Comparison of ENCODE assay signal across 11 cellular contexts in the genomic region with DNA sequence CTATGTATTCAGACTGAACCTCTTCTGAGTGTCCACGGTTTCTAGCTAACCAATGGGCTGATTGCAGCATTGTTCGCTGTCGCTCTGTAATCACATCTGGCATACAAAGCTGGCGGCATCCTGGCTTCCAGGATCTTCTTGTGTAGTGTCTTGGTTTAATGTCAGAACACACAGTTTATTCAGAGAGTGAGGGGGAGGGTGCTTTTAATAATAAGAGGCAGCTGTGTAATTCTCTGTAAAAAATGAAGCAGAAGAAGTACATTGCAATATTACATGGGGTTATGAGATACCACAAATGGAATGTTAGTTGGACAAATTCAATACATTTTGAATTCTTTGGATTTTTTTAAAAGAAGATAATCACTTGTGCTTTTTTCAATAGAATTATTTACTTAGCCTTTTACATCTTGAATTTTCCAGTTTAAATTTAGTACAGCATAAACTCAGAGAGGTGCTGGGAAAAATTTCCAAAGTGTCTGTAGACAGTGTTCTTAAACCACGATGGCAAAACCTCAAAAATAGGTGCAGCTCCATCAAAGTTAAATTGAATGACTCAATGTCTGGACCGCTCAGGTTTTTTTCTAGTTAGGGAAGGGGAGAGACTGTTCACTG.
DNase-seq lines count a peak whose midpoint lies in the region; ATAC-seq, FAIRE-seq and TF ChIP-seq lines count a peak whose summit lies in the region.
"Had no signal": no experiment of that assay in that cellular context is flagged by ENCODE, and none has a peak within 500 bp of the region (broad histone marks: within the 10 kb centered on the region; RNA-seq: fewer than 3 reads in every experiment).

No MANE protein-coding gene starts in this region.

- no peaks in the 10 kb centered on the region for H3K9me1 ChIP-seq in keratinocyte (ENCODE audit: control insufficient read depth, extremely low read depth, insufficient read depth, low read length)

- H3K36me3 ChIP-seq in keratinocyte (ENCODE audit: control insufficient read depth in 2 of 2, extremely low read depth in 1 of 2, insufficient read depth in 2 of 2, low read length in 2 of 2) (peaks cover 0 to 1% of the 10 kb centered on the region in 2 experiments), upper lobe of right lung (no peaks in the 10 kb centered on the region)

- H3K9me3 ChIP-seq in keratinocyte (ENCODE audit: control insufficient read depth, low read depth, low read length) (no peaks in the 10 kb centered on the region), upper lobe of right lung (no peaks in the 10 kb centered on the region)

- H3K9me3 Mint-ChIP-seq in chondrocyte (ENCODE audit: low read depth) = peaks cover 9% of the 10 kb centered on the region

- H3K36me3 Mint-ChIP-seq in chondrocyte (ENCODE audit: low read depth) = peaks cover 2% of the 10 kb centered on the region
- H3K36me3 Mint-ChIP-seq: activated CD4-positive, alpha-beta memory T cell treated with anti-CD3 and anti-CD28 coated beads for 36 hours had no signal

- H3K4me1 ChIP-seq in keratinocyte (ENCODE audit: control insufficient read depth, extremely low read depth, insufficient read depth, low read length) (peaks cover 30% of the 10 kb centered on the region), upper lobe of right lung (no peaks in the 10 kb centered on the region)

- H3K79me2 ChIP-seq in keratinocyte (ENCODE audit: control insufficient read depth, insufficient read depth, low read length) = no peaks in the 10 kb centered on the region

- DNase-seq in DMS 273 (lab: John Stamatoyannopoulos, UW; ENCODE audit: unreplicated experiment) (peak; percentile 6), DMS 273 treated with DMSO at 0.1 percent for 48 hours (lab: John Stamatoyannopoulos, UW) (no peak), chondrocyte (ENCODE audit: low spot score) (no peak), keratinocyte (ENCODE audit: low read depth, low spot score) (no peak), upper lobe of right lung (no peak), HT-29 (ENCODE audit: low spot score) (no peak)
- DNase-seq in activated CD4-positive, CD25-positive, alpha-beta regulatory T cell (lab: John Stamatoyannopoulos, UW) = no peak
- DNase-seq: activated CD4-positive, alpha-beta memory T cell treated with anti-CD3 and anti-CD28 coated beads for 36 hours; stimulated activated CD4-positive, alpha-beta T cell treated with anti-CD3 and anti-CD28 coated beads, Interleukin-4, amount 100 ng/mL, for 24 hours had no signal

- ATAC-seq in upper lobe of right lung (peak; percentile 44), HG03095 (IDR thresholded peaks at IDR 0.05; ENCODE audit: unreplicated experiment) (no peak)

- H3K4me3 ChIP-seq in keratinocyte (ENCODE audit: control insufficient read depth in 2 of 3, extremely low read depth in 1 of 3, insufficient read depth in 2 of 3, low read depth in 1 of 3, low read length in 3 of 3) = peak overlapping the region in 1 of 3 experiments; percentile 11
- H3K4me3 ChIP-seq in upper lobe of right lung = no peak overlapping the region

- dilution Hi-C loops in keratinocyte (cut with MboI; ENCODE audit: extremely low pct_ligation_motif_present, low sequenced_read_pairs) = no loop called here

- peak overlapping the region; percentile 97 for H3K27ac ChIP-seq in keratinocyte (ENCODE audit: control insufficient read depth, insufficient read depth, low read length)
- no peak overlapping the region for H3K27ac ChIP-seq in upper lobe of right lung
- H3K27ac ChIP-seq: 22Rv1 had no signal

- H3K27me3 Mint-ChIP-seq in chondrocyte (ENCODE audit: low read depth) = no peaks in the 10 kb centered on the region

- H3K27me3 ChIP-seq in keratinocyte (ENCODE audit: control insufficient read depth, extremely low read depth, insufficient read depth, low read length) (no peaks in the 10 kb centered on the region), upper lobe of right lung (no peaks in the 10 kb centered on the region)

- intact Hi-C loops in upper lobe of right lung (cut with DNase I) = no loop called here

- peak overlapping the region; percentile 55 for H3K4me3 Mint-ChIP-seq in chondrocyte (ENCODE audit: unreplicated experiment)
- H3K4me3 Mint-ChIP-seq: activated CD4-positive, alpha-beta memory T cell treated with anti-CD3 and anti-CD28 coated beads for 36 hours had no signal

- FAIRE-seq in keratinocyte (lab: Jason Lieb, UNC) = peak; percentile 74

- peak overlapping the region; percentile 65 for H3K4me2 ChIP-seq in keratinocyte (ENCODE audit: control insufficient read depth, extremely low read depth, insufficient read depth, low read depth, low read length)

- TF ChIP-seq CTCF in chondrocyte (IDR thresholded peaks at IDR 0.05) (no peak), keratinocyte (optimal IDR thresholded peaks at IDR 0.05 in 1 of 3, IDR thresholded peaks at IDR 0.05 in 1 of 3, conservative IDR thresholded peaks at IDR 0.05 in 1 of 3; ENCODE audit: extremely low read depth in 1 of 3, insufficient read depth in 2 of 3, low read length in 3 of 3) (no peak), upper lobe of right lung (IDR thresholded peaks at IDR 0.05) (no peak)

- peaks cover 32% of the 10 kb centered on the region for H3K4me1 Mint-ChIP-seq in chondrocyte (ENCODE audit: low read depth)

- H3K27ac Mint-ChIP-seq in chondrocyte (ENCODE audit: unreplicated experiment) = peak overlapping the region; percentile 97
- H3K27ac Mint-ChIP-seq: activated CD4-positive, alpha-beta memory T cell treated with anti-CD3 and anti-CD28 coated beads for 36 hours had no signal

- peak overlapping the region; percentile 28 for H2AFZ ChIP-seq in keratinocyte (ENCODE audit: control insufficient read depth, low read length)

- H4K20me1 ChIP-seq in keratinocyte (ENCODE audit: control insufficient read depth, extremely low read depth, insufficient read depth, low read length) = no peaks in the 10 kb centered on the region

- H3K9ac ChIP-seq in keratinocyte (ENCODE audit: control insufficient read depth, extremely low read depth, insufficient read depth, low read length) = peak overlapping the region; percentile 50
